In genomic region chr11:130197386-130198035, GRCh38 we compare ENCODE assay signal across 16 cellular contexts. TPM values are rescaled to one million over a fixed set of nuclear protein-coding genes. Genes with fewer than 3 reads are reported as not detected.
DNase-seq lines count a peak whose midpoint lies in the region; ATAC-seq, FAIRE-seq and TF ChIP-seq lines count a peak whose summit lies in the region.
"Had no signal": no experiment of that assay in that cellular context is flagged by ENCODE, and none has a peak within 500 bp of the region (broad histone marks: within the 10 kb centered on the region; RNA-seq: fewer than 3 reads in every experiment).

No MANE protein-coding gene starts in this region.

- DNase-seq in GM23248 (peak; percentile 13), PC-3 (no peak), K562 (ENCODE audit: extremely low read depth in 1 of 4, low spot score in 3 of 4) (no peak), neuronal stem cell (ENCODE audit: low spot score) (no peak), mucosa of gallbladder (ENCODE audit: low spot score) (no peak), SHP77 (lab: John Stamatoyannopoulos, UW) (no peak)
- DNase-seq: CD4-positive, alpha-beta T cell; DMS79; GDM1; NCI-H146; NCI-H2227 treated with DMSO at 0.1 percent for 48 hours; NCI-H526; SHP77 treated with DMSO at 0.1 percent for 48 hours had no signal

- H2BK5ac ChIP-seq in neuronal stem cell (ENCODE audit: low read length): peak overlapping the region; percentile 66

- no peak for TF ChIP-seq RAD21 in K562 (CRISPR knock-in tag; conservative IDR thresholded peaks at IDR 0.05 in 1 of 2, IDR thresholded peaks at IDR 0.05 in 1 of 2)

- H2BK12ac ChIP-seq in neuronal stem cell (ENCODE audit: low read length): no peak overlapping the region

- H3K4me1 ChIP-seq in GM23248 (ENCODE audit: insufficient read depth) (no peaks in the 10 kb centered on the region), PC-3 (ENCODE audit: insufficient read depth, low read length) (no peaks in the 10 kb centered on the region), K562 (replicated peaks in 1 of 2; ENCODE audit: control insufficient read depth in 2 of 2, insufficient read depth in 2 of 2, low read length in 2 of 2) (peaks cover 0 to 15% of the 10 kb centered on the region in 2 experiments; a peak in 2 of 5 replicates), neuronal stem cell (ENCODE audit: control insufficient read depth in 2 of 2, insufficient read depth in 1 of 2, low read depth in 1 of 2, low read length in 2 of 2) (peaks cover 0 to 4% of the 10 kb centered on the region in 2 donors)

- H3K27ac ChIP-seq in GM23248 (no peak overlapping the region), PC-3 (ENCODE audit: low read length) (no peak overlapping the region), K562 (ENCODE audit: extremely low read depth, low read depth, low read length) (no peak overlapping the region), neuronal stem cell (replicated peaks; ENCODE audit: low read length) (no peak overlapping the region)

- in situ Hi-C loops in GM23248 (cut with MboI) (no loop called here), K562 (cut with MboI) (no loop called here)

- BruUV-seq in PC-3 (replicated peaks; lab: Mats Ljungman, UMichigan): no TSS peak
- no TSS peak for BruUV-seq in K562 (replicated peaks; lab: Mats Ljungman, UMichigan)

- POLR2A ChIA-PET in PC-3 (lab: Charles Lee; ENCODE audit: unreplicated experiment): no interaction called here
- POLR2A ChIA-PET in K562 (lab: Yijun Ruan, JAX): interaction anchor here (0.7 to 1.5 kb wide), 2 partner anchors 13 to 601 kb away, joined by 3 to 4 read pairs; no protein-coding TSS in a partner anchor

- peak overlapping the region; percentile 37 for H2AK5ac ChIP-seq in neuronal stem cell (ENCODE audit: low read depth, low read length)

- no peaks in the 10 kb centered on the region for H3K9me3 ChIP-seq in GM23248 (ENCODE audit: low read depth)
- no peaks in the 10 kb centered on the region for H3K9me3 ChIP-seq in PC-3 (ENCODE audit: low read length)
- H3K9me3 ChIP-seq in K562 (replicated peaks; ENCODE audit: control insufficient read depth, insufficient read depth, low read depth, low read length): no peaks in the 10 kb centered on the region
- H3K9me3 ChIP-seq in neuronal stem cell (replicated peaks in 1 of 2; ENCODE audit: control insufficient read depth in 2 of 2, insufficient read depth in 1 of 2, low read depth in 1 of 2, low read length in 2 of 2): peaks cover 4 to 9% of the 10 kb centered on the region in 2 donors

- H3K18ac ChIP-seq in neuronal stem cell (ENCODE audit: low read length): peak overlapping the region; percentile 76

- intact Hi-C loops in PC-3 (cut with micrococcal nuclease) (no loop called here), K562 (cut with micrococcal nuclease) (loop anchor here (5.0 kb wide), 1 partner anchor 275 kb away; no protein-coding TSS in a partner anchor)

- H3K9ac ChIP-seq in GM23248: no peak overlapping the region
- H3K9ac ChIP-seq in PC-3 (ENCODE audit: low read length): no peak overlapping the region
- no peak overlapping the region; a peak in 1 of 4 replicates for H3K9ac ChIP-seq in K562 (ENCODE audit: insufficient read depth in 1 of 2, low read depth in 2 of 2, low read length in 2 of 2)
- H3K9ac ChIP-seq in neuronal stem cell (ENCODE audit: low read depth, low read length, poor library complexity): no peak overlapping the region

- TF ChIP-seq CTCF in PC-3 (conservative IDR thresholded peaks at IDR 0.05; ENCODE audit: low read depth, low read length) (no peak), K562 (IDR thresholded peaks at IDR 0.05 in 2 of 3, conservative IDR thresholded peaks at IDR 0.05 in 1 of 3; ENCODE audit: insufficient read depth in 2 of 3, low read depth in 1 of 3, low read length in 3 of 3) (no peak)

- H4K91ac ChIP-seq in neuronal stem cell (ENCODE audit: low read depth, low read length, poor library complexity): no peak overlapping the region

- no peak overlapping the region for H3K4me3 ChIP-seq in GM23248
- no peak overlapping the region for H3K4me3 ChIP-seq in PC-3 (ENCODE audit: low read length)
- no peak overlapping the region for H3K4me3 ChIP-seq in K562
- H3K4me3 ChIP-seq in neuronal stem cell (ENCODE audit: low read length in 2 of 2): no peak overlapping the region

- H3K79me1 ChIP-seq in neuronal stem cell (ENCODE audit: low read depth, low read length): no peaks in the 10 kb centered on the region

- H3K36me3 ChIP-seq in GM23248 (ENCODE audit: low read depth) (no peaks in the 10 kb centered on the region), PC-3 (ENCODE audit: low read depth, low read length) (peaks cover 65% of the 10 kb centered on the region), K562 (ENCODE audit: control insufficient read depth, insufficient read depth, low read length) (no peaks in the 10 kb centered on the region), neuronal stem cell (replicated peaks in 1 of 2; ENCODE audit: control insufficient read depth in 2 of 2, insufficient read depth in 2 of 2, low read length in 2 of 2) (no peaks in the 10 kb centered on the region)

- H3K23ac ChIP-seq in neuronal stem cell (ENCODE audit: low read depth, low read length, poor library complexity): peak overlapping the region; percentile 31

- H4K8ac ChIP-seq in neuronal stem cell (ENCODE audit: low read depth, low read length): no peak overlapping the region

- no peak overlapping the region for H2BK120ac ChIP-seq in neuronal stem cell (ENCODE audit: low read depth, low read length)

- 78 to 89% methylated on average over 15 to 27 of the region's 27 CpGs for WGBS in GM23248 (ENCODE audit: low coverage in 1 of 2, low lambda C conversion rate in 2 of 2, missing lambda C conversion rate in 2 of 2), 2 experiments
- WGBS in K562 (ENCODE audit: insufficient coverage, low coverage, missing lambda C conversion rate): 9% methylated on average over 22 of the region's 27 CpGs
- no CpG with 5 or more reads among the region's 27 CpGs for WGBS in neuronal stem cell (ENCODE audit: extremely low coverage in 2 of 2, insufficient read length in 2 of 2, insufficient replicate concordance in 1 of 2), 2 donors

- H3K9me2 ChIP-seq in GM23248 (ENCODE audit: insufficient read depth): no peaks in the 10 kb centered on the region
- H3K9me2 ChIP-seq in PC-3 (replicated peaks; ENCODE audit: low read length): no peaks in the 10 kb centered on the region

- no peaks in the 10 kb centered on the region for H3F3A ChIP-seq in GM23248 (ENCODE audit: insufficient read depth)
- H3F3A ChIP-seq in PC-3 (ENCODE audit: low read length, unreplicated experiment): no peaks in the 10 kb centered on the region

- no peak overlapping the region for H3K4me2 ChIP-seq in GM23248 (ENCODE audit: unreplicated experiment)
- no peak overlapping the region for H3K4me2 ChIP-seq in PC-3 (ENCODE audit: low read length)
- no peak overlapping the region for H3K4me2 ChIP-seq in K562 (ENCODE audit: insufficient read depth, low read length)
- no peak overlapping the region for H3K4me2 ChIP-seq in neuronal stem cell (ENCODE audit: insufficient read depth, low read length, poor library complexity, severe bottlenecking)

- H4K20me1 ChIP-seq in GM23248 (ENCODE audit: insufficient read depth) (no peaks in the 10 kb centered on the region), PC-3 (ENCODE audit: low read length) (no peaks in the 10 kb centered on the region), K562 (replicated peaks; ENCODE audit: control insufficient read depth, insufficient read depth, low read length) (peaks cover 28% of the 10 kb centered on the region)

- no peak overlapping the region for H3K4ac ChIP-seq in neuronal stem cell (ENCODE audit: low read length)

- no peak for TF ChIP-seq POLR2A in K562 (conservative IDR thresholded peaks at IDR 0.05)

- peak; percentile 70 for ATAC-seq in PC-3
- peak; percentile 34; the same call in 2 of the 3 replicates for ATAC-seq in K562
- no peak for ATAC-seq in HG02884 (IDR thresholded peaks at IDR 0.05; ENCODE audit: unreplicated experiment)
- no peak for ATAC-seq in GM18907 (IDR thresholded peaks at IDR 0.05; ENCODE audit: unreplicated experiment)

- CTCF ChIA-PET in PC-3 (lab: Charles Lee): no interaction called here
- CTCF ChIA-PET in K562 (lab: Yijun Ruan, JAX; ENCODE audit: low intra/inter-chr PET ratio): no interaction called here

- H3K27me3 ChIP-seq in GM23248 (replicated peaks; ENCODE audit: insufficient read depth) (no peaks in the 10 kb centered on the region; the same call in 1 of the 2 replicates), PC-3 (ENCODE audit: low read length) (no peaks in the 10 kb centered on the region), K562 (ENCODE audit: control insufficient read depth in 2 of 2, insufficient read depth in 2 of 2, low read length in 2 of 2) (peaks cover 49 to 86% of the 10 kb centered on the region in 2 experiments), neuronal stem cell (ENCODE audit: control insufficient read depth in 3 of 3, insufficient read depth in 3 of 3, low read depth in 1 of 3, low read length in 3 of 3) (peaks cover 0 to 9% (median 0%) of the 10 kb centered on the region in 3 experiments)

- H3K9me1 ChIP-seq in K562 (ENCODE audit: control insufficient read depth, insufficient read depth, low read length): no peaks in the 10 kb centered on the region

- H3K14ac ChIP-seq in neuronal stem cell (ENCODE audit: low read length): peak overlapping the region; percentile 87

- no peak for TF ChIP-seq EP300 in K562 (IDR thresholded peaks at IDR 0.05; ENCODE audit: low read length)

- H2BK15ac ChIP-seq in neuronal stem cell (ENCODE audit: low read length): no peak overlapping the region

- no peak for FAIRE-seq in K562 (lab: Jason Lieb, UNC)
- FAIRE-seq: H1 had no signal

- H3K79me2 ChIP-seq in GM23248 (ENCODE audit: insufficient read depth) (no peaks in the 10 kb centered on the region), PC-3 (ENCODE audit: low read length) (no peaks in the 10 kb centered on the region), K562 (ENCODE audit: control insufficient read depth, insufficient read depth, low read length) (no peaks in the 10 kb centered on the region)

- no peak overlapping the region for H2AFZ ChIP-seq in GM23248
- no peak overlapping the region for H2AFZ ChIP-seq in PC-3 (ENCODE audit: low read length)
- H2AFZ ChIP-seq in K562 (ENCODE audit: low read depth, low read length): no peak overlapping the region
- H2AFZ ChIP-seq in neuronal stem cell (ENCODE audit: low read length): no peak overlapping the region

RNA-seq across cellular contexts. Expression of gene ST14, which starts 37.9 kb away (rescaled TPM):
- not detected in 2 replicates for total RNA-seq in GM23248 (2014; rRNA removed; shearing (Covaris generic))
- polyA plus RNA-seq in GM23248 (2016; fragmentation: Nextera tagmentation; extraction: Ambion mirVana) (not detected in 2 replicates), K562 (2011; rRNA removed) (0.01 and 0.08 TPM in 2 replicates), K562 (2014; fragmentation: Illumina TruSeq; extraction: Trizol) (not detected in 2 replicates), K562 (2014; fragmentation: Nextera tagmentation; extraction: Ambion mirVana) (not detected), K562 (2014; rRNA removed) (not detected in 2 replicates)
- total RNA-seq in PC-3 (2014; rRNA removed) (231 and 289 TPM in 2 replicates), K562 (2014; rRNA removed) (not detected in 2 replicates), K562 (2014; rRNA removed; fragmentation: Illumina TruSeq; extraction: Trizol) (not detected in 2 replicates), K562 (2015; rRNA removed; fragmentation: Illumina TruSeq; extraction: Trizol) (not detected in 2 replicates), K562 (2021) (0.20 and 0.36 TPM in 2 replicates), mucosa of gallbladder (193 TPM)
- 0.23 TPM in 1 of 2 replicates, not detected in the other for total RNA-seq in K562 (2011; cell fraction: chromatin; rRNA removed; ENCODE audit: low replicate concordance)
- total RNA-seq in K562 (2011; cell fraction: nucleolus; rRNA removed): not detected in 2 replicates
- total RNA-seq in K562 (2011; cell fraction: nucleoplasm; rRNA removed): 0.15 TPM in 1 of 2 replicates, not detected in the other
- polyA plus RNA-seq in K562 (2011; cell fraction: cytosol; rRNA removed): 0.01 and 0.13 TPM in 2 replicates
- polyA plus RNA-seq in K562 (2011; cell fraction: nucleus; rRNA removed): 0.14 TPM in 1 of 2 replicates, not detected in the other
- 0.04 and 0.15 TPM in 2 replicates for polyA plus RNA-seq in K562 (2012)
- not detected in 2 replicates for polyA minus RNA-seq in K562 (2011; rRNA and poly(A)+ RNA removed)
- polyA minus RNA-seq in K562 (2011; cell fraction: cytosol; rRNA and poly(A)+ RNA removed): not detected in 2 replicates
- 0.27 TPM in 1 of 2 replicates, not detected in the other for polyA minus RNA-seq in K562 (2011; cell fraction: nucleus; rRNA and poly(A)+ RNA removed)
- polyA plus RNA-seq in neuronal stem cell (2013, experiment 1 of 2): 0.73 TPM
- polyA plus RNA-seq in neuronal stem cell (2013, experiment 2 of 2): 0.58 TPM

Comparison
In these comparisons a context has a peak if more than half of its experiments do, and no peak if none do; other contexts are left out.
1. ATAC-seq: peak in PC-3 (single experiment) and K562 (single experiment); none in HG02884 (single experiment) and GM18907 (single experiment).
2. RNA of gene ST14, which starts 37.9 kb away (total RNA-seq): 231 to 289 TPM in PC-3 and 193 TPM in mucosa of gallbladder (single experiment); 0.15 to 0.36 TPM in K562 and not detected in GM23248; every median in the first group is over 100 times any median in the second.